Comparison of ENCODE assay signal across 9 cellular contexts in genomic region chr12:47772738-47773061, GRCh38. TPM values are rescaled to one million over a fixed set of nuclear protein-coding genes. Genes with fewer than 3 reads are reported as not detected.
DNase-seq lines count a peak whose midpoint lies in the region; ATAC-seq and TF ChIP-seq lines count a peak whose summit lies in the region.
"Had no signal": no experiment of that assay in that cellular context is flagged by ENCODE, and none has a peak within 500 bp of the region (broad histone marks: within the 10 kb centered on the region; RNA-seq: fewer than 3 reads in every experiment).

No MANE protein-coding gene starts in this region.

- H3K4me2 ChIP-seq in fibroblast of lung (ENCODE audit: extremely low read depth, insufficient read depth, low read length), result peak overlapping the region; percentile 81

- H3K9ac ChIP-seq in fibroblast of lung (ENCODE audit: insufficient read depth, low read length), result no peak overlapping the region

- H2AFZ ChIP-seq in fibroblast of lung (ENCODE audit: low read length), result peak overlapping the region; percentile 71

- TF ChIP-seq CTCF in fibroblast of lung (conservative IDR thresholded peaks at IDR 0.05 in 1 of 2, IDR thresholded peaks at IDR 0.05 in 1 of 2; ENCODE audit: low read depth in 1 of 2, low read length in 2 of 2) (no peak), retinal pigment epithelial cell (conservative IDR thresholded peaks at IDR 0.05; ENCODE audit: low read depth, low read length) (no peak), GM13976 (IDR thresholded peaks at IDR 0.05; ENCODE audit: borderline replicate concordance, control extremely low read depth, extremely low read depth, insufficient read depth, missing control alignments) (no peak)

- H3K36me3 ChIP-seq in SJCRH30 (no peaks in the 10 kb centered on the region), fibroblast of lung (ENCODE audit: control insufficient read depth, insufficient read depth, low read length) (no peaks in the 10 kb centered on the region)

- no peaks in the 10 kb centered on the region for H4K20me1 ChIP-seq in fibroblast of lung (ENCODE audit: control insufficient read depth, extremely low read depth, insufficient read depth, low read length)

- no peaks in the 10 kb centered on the region for H3K79me2 ChIP-seq in fibroblast of lung (ENCODE audit: control insufficient read depth, insufficient read depth, low read length)

- ATAC-seq in GM19463 (IDR thresholded peaks at IDR 0.05; ENCODE audit: unreplicated experiment) (no peak), GM18858 (IDR thresholded peaks at IDR 0.05; ENCODE audit: unreplicated experiment) (no peak)

- no peaks in the 10 kb centered on the region for H3K9me3 ChIP-seq in SJCRH30 (replicated peaks)
- H3K9me3 ChIP-seq in fibroblast of lung (ENCODE audit: control insufficient read depth, insufficient read depth, low read depth, low read length), result no peaks in the 10 kb centered on the region

- DNase-seq in SJCRH30 (no peak), fibroblast of lung (ENCODE audit: low read depth in 2 of 2) (no peak), retinal pigment epithelial cell (ENCODE audit: low read depth) (no peak), NCI-H345 (lab: John Stamatoyannopoulos, UW) (no peak), GM13976 (ENCODE audit: low spot score) (no peak)

- in situ Hi-C loops in GM13976 (cut with MboI; ENCODE audit: low sequenced_read_pairs, unreplicated experiment), result loop anchor here (10.0 kb wide), 1 partner anchor 58 kb away; no protein-coding TSS in a partner anchor

- H3K27ac ChIP-seq in SJCRH30 (no peak overlapping the region), fibroblast of lung (ENCODE audit: insufficient read depth, low read length) (no peak overlapping the region)

- H3K4me3 ChIP-seq in GM08714 (ENCODE audit: low read length) (peak overlapping the region; percentile 51; the same call in 1 of the 2 replicates), SJCRH30 (peak overlapping the region; percentile 66), fibroblast of lung (replicated peaks in 1 of 4; ENCODE audit: control extremely low read depth in 1 of 4, insufficient read depth in 1 of 4, low read depth in 3 of 4, low read length in 4 of 4) (peak overlapping the region; percentile 38 to 65 (median 48)), retinal pigment epithelial cell (ENCODE audit: low read length) (peak overlapping the region; percentile 62)

- H3K27me3 ChIP-seq in SJCRH30 (no peaks in the 10 kb centered on the region), fibroblast of lung (ENCODE audit: control insufficient read depth, insufficient read depth, low read length) (no peaks in the 10 kb centered on the region)

- peaks cover 12% of the 10 kb centered on the region for H3K4me1 ChIP-seq in SJCRH30
- H3K4me1 ChIP-seq in fibroblast of lung (ENCODE audit: control insufficient read depth, extremely low read depth, insufficient read depth, low read length), result peaks cover 13% of the 10 kb centered on the region

RNA-seq across cellular contexts. Expression of gene SLC48A1, which starts 0.3 kb away (rescaled TPM):
- 1.1 and 1.4 TPM in 2 replicates for total RNA-seq in SJCRH30 (2014; rRNA removed; shearing (Covaris generic))
- 12.8 and 18.7 TPM in 2 replicates for total RNA-seq in fibroblast of lung
- 8.9 and 9.0 TPM in 2 replicates for polyA plus RNA-seq in fibroblast of lung
- polyA plus RNA-seq in fibroblast of lung (2012), result 12.1 and 13.2 TPM in 2 replicates
- 20.9 and 22.7 TPM in 2 replicates for polyA minus RNA-seq in fibroblast of lung (ENCODE audit: low replicate concordance)

RNA-seq across cellular contexts. Expression of gene RAPGEF3, which starts 14.0 kb away (rescaled TPM):
- total RNA-seq in SJCRH30 (2014; rRNA removed; shearing (Covaris generic)), result 0.49 and 0.68 TPM in 2 replicates
- 1.0 and 2.8 TPM in 2 replicates for total RNA-seq in fibroblast of lung
- polyA plus RNA-seq in fibroblast of lung, result 0.83 and 0.95 TPM in 2 replicates
- 0.93 and 1.2 TPM in 2 replicates for polyA plus RNA-seq in fibroblast of lung (2012)
- 2.3 and 4.2 TPM in 2 replicates for polyA minus RNA-seq in fibroblast of lung (ENCODE audit: low replicate concordance)

RNA-seq across cellular contexts. Expression of gene HDAC7, which starts 47.0 kb away (rescaled TPM):
- total RNA-seq in SJCRH30 (2014; rRNA removed; shearing (Covaris generic)), result 34.9 and 37.1 TPM in 2 replicates
- total RNA-seq in fibroblast of lung, result 23.6 and 28.1 TPM in 2 replicates
- polyA plus RNA-seq in fibroblast of lung, result 31.6 and 35.4 TPM in 2 replicates
- 47.2 and 50.5 TPM in 2 replicates for polyA plus RNA-seq in fibroblast of lung (2012)
- polyA minus RNA-seq in fibroblast of lung (ENCODE audit: low replicate concordance), result 94.8 and 140 TPM in 2 replicates

RNA-seq across cellular contexts. Expression of gene ENDOU, which starts 47.4 kb away (rescaled TPM):
- total RNA-seq in SJCRH30 (2014; rRNA removed; shearing (Covaris generic)), result not detected in 2 replicates
- 0.17 TPM in 1 of 2 replicates, not detected in the other for total RNA-seq in fibroblast of lung
- polyA plus RNA-seq in fibroblast of lung, result 0.07 and 0.09 TPM in 2 replicates
- not detected in 2 replicates for polyA plus RNA-seq in fibroblast of lung (2012)
- polyA minus RNA-seq in fibroblast of lung (ENCODE audit: low replicate concordance), result not detected in 2 replicates
- total RNA-seq: pulmonary artery endothelial cell had no signal
